In genomic region chr18:23226930-23227728, GRCh38 we compare ENCODE assay signal across 9 cellular contexts.
A peak's percentile ranks its signal among the peaks of the same experiment; 100 is the strongest.
DNase-seq lines count a peak whose midpoint lies in the region; FAIRE-seq and TF ChIP-seq lines count a peak whose summit lies in the region.
"Had no signal": no experiment of that assay in that cellular context is flagged by ENCODE, and none has a peak within 500 bp of the region (broad histone marks: within the 10 kb centered on the region; RNA-seq: fewer than 3 reads in every experiment).

No MANE protein-coding gene starts in this region.

- peaks cover 32% of the 10 kb centered on the region for H3K36me3 Mint-ChIP-seq in Caco-2 (ENCODE audit: insufficient read depth, unreplicated experiment)
- H3K36me3 Mint-ChIP-seq in osteocyte (ENCODE audit: unreplicated experiment), result peaks cover 15% of the 10 kb centered on the region
- H3K36me3 Mint-ChIP-seq: activated naive CD4-positive, alpha-beta T cell treated with anti-CD3 and anti-CD28 coated beads, Interleukin-2, amount 50 U/mL, for 24 hours had no signal

- DNase-seq in Caco-2 (no peak), Peyer's patch (no peak), fibroblast of lung (ENCODE audit: low read depth in 2 of 2) (peak; percentile 94 to 95), osteocyte (ENCODE audit: extremely low spot score, unreplicated experiment) (no peak), HTR-8/SVneo (ENCODE audit: insufficient read length, low spot score) (no peak), GF-D8 (lab: John Stamatoyannopoulos, UW) (no peak)
- no peak for DNase-seq in activated T-cell treated with anti-CD3 and anti-CD28 coated beads, Interleukin-2, amount 50 U/mL, for 48 hours
- DNase-seq in stimulated activated CD4-positive, alpha-beta T cell treated with anti-CD3 and anti-CD28 coated beads, Interleukin-2, amount 100 ng/mL, for 24 hours, result no peak

- no peaks in the 10 kb centered on the region for H4K20me1 ChIP-seq in fibroblast of lung (ENCODE audit: control insufficient read depth, extremely low read depth, insufficient read depth, low read length)

- no peaks in the 10 kb centered on the region for H3K79me2 ChIP-seq in fibroblast of lung (ENCODE audit: control insufficient read depth, insufficient read depth, low read length)

- H3K9me3 ChIP-seq in Caco-2 (no peaks in the 10 kb centered on the region), Peyer's patch (no peaks in the 10 kb centered on the region), fibroblast of lung (ENCODE audit: control insufficient read depth, insufficient read depth, low read depth, low read length) (no peaks in the 10 kb centered on the region)

- intact Hi-C loops in Caco-2 (cut with micrococcal nuclease; ENCODE audit: unreplicated experiment), result no loop called here

- H3K4me2 ChIP-seq in fibroblast of lung (ENCODE audit: extremely low read depth, insufficient read depth, low read length), result no peak overlapping the region

- no peak overlapping the region for H3K4me3 ChIP-seq in Caco-2 (ENCODE audit: low read depth, low read length)
- no peak overlapping the region for H3K4me3 ChIP-seq in Peyer's patch
- H3K4me3 ChIP-seq in fibroblast of lung (replicated peaks in 1 of 4; ENCODE audit: control extremely low read depth in 1 of 4, insufficient read depth in 1 of 4, low read depth in 3 of 4, low read length in 4 of 4), result no peak overlapping the region

- H3K27ac Mint-ChIP-seq in Caco-2 (ENCODE audit: unreplicated experiment), result peak overlapping the region; percentile 51
- peak overlapping the region; percentile 43 for H3K27ac Mint-ChIP-seq in osteocyte (ENCODE audit: unreplicated experiment)
- H3K27ac Mint-ChIP-seq: activated naive CD4-positive, alpha-beta T cell treated with anti-CD3 and anti-CD28 coated beads, Interleukin-2, amount 50 U/mL, for 24 hours had no signal

- H3K9me3 Mint-ChIP-seq in Caco-2 (ENCODE audit: unreplicated experiment) (no peaks in the 10 kb centered on the region), osteocyte (ENCODE audit: unreplicated experiment) (no peaks in the 10 kb centered on the region)
- H3K9me3 Mint-ChIP-seq: activated naive CD4-positive, alpha-beta T cell treated with anti-CD3 and anti-CD28 coated beads, Interleukin-2, amount 50 U/mL, for 24 hours had no signal

- H3K4me1 ChIP-seq in Caco-2 (peaks cover 18% of the 10 kb centered on the region), Peyer's patch (peaks cover 0 to 19% (median 10%) of the 10 kb centered on the region in 4 donors), fibroblast of lung (ENCODE audit: control insufficient read depth, extremely low read depth, insufficient read depth, low read length) (peaks cover 35% of the 10 kb centered on the region)

- H2AFZ ChIP-seq in fibroblast of lung (ENCODE audit: low read length), result no peak overlapping the region

- H3K27me3 ChIP-seq in Caco-2 (replicated peaks; ENCODE audit: control insufficient read depth, insufficient read depth, low read length) (no peaks in the 10 kb centered on the region), Peyer's patch (no peaks in the 10 kb centered on the region), fibroblast of lung (ENCODE audit: control insufficient read depth, insufficient read depth, low read length) (no peaks in the 10 kb centered on the region)

- H3K27me3 Mint-ChIP-seq in Caco-2 (ENCODE audit: insufficient read depth, unreplicated experiment), result no peaks in the 10 kb centered on the region
- H3K27me3 Mint-ChIP-seq in osteocyte (ENCODE audit: unreplicated experiment), result no peaks in the 10 kb centered on the region
- H3K27me3 Mint-ChIP-seq: activated naive CD4-positive, alpha-beta T cell treated with anti-CD3 and anti-CD28 coated beads, Interleukin-2, amount 50 U/mL, for 24 hours had no signal

- peaks cover 8% of the 10 kb centered on the region for H3K36me3 ChIP-seq in Caco-2 (ENCODE audit: control insufficient read depth, insufficient read depth, low read length)
- no peaks in the 10 kb centered on the region for H3K36me3 ChIP-seq in Peyer's patch
- no peaks in the 10 kb centered on the region for H3K36me3 ChIP-seq in fibroblast of lung (ENCODE audit: control insufficient read depth, insufficient read depth, low read length)

- H3K27ac ChIP-seq in Peyer's patch (peak overlapping the region in 3 of 4 donors; percentile 14 to 55 (median 46)), fibroblast of lung (ENCODE audit: insufficient read depth, low read length) (peak overlapping the region; percentile 78)

- no peak for TF ChIP-seq POLR2A in Peyer's patch (IDR thresholded peaks at IDR 0.05)

- no peak overlapping the region for H3K4me3 Mint-ChIP-seq in Caco-2 (ENCODE audit: unreplicated experiment)
- H3K4me3 Mint-ChIP-seq in osteocyte (ENCODE audit: unreplicated experiment), result no peak overlapping the region
- H3K4me3 Mint-ChIP-seq: activated naive CD4-positive, alpha-beta T cell treated with anti-CD3 and anti-CD28 coated beads, Interleukin-2, amount 50 U/mL, for 24 hours had no signal

- TF ChIP-seq CTCF in Caco-2 (IDR thresholded peaks at IDR 0.05; ENCODE audit: insufficient read depth in 1 of 2, low read depth in 1 of 2, low read length in 1 of 2, severe bottlenecking in 1 of 2, unreplicated experiment in 1 of 2) (no peak), Peyer's patch (IDR thresholded peaks at IDR 0.05) (no peak), fibroblast of lung (conservative IDR thresholded peaks at IDR 0.05 in 1 of 2, IDR thresholded peaks at IDR 0.05 in 1 of 2; ENCODE audit: low read depth in 1 of 2, low read length in 2 of 2) (no peak), osteocyte (IDR thresholded peaks at IDR 0.05) (no peak)

- H3K4me1 Mint-ChIP-seq in Caco-2 (ENCODE audit: low read depth, unreplicated experiment) (peaks cover 9% of the 10 kb centered on the region), osteocyte (ENCODE audit: unreplicated experiment) (peaks cover 73% of the 10 kb centered on the region)

- CTCF ChIA-PET in Caco-2 (lab: Charles Lee), result interaction anchor here (0.5 to 1.0 kb wide), 2 partner anchors 115 to 282 kb away, joined by 3 to 5 read pairs; no protein-coding TSS in a partner anchor

- BruUV-seq in Caco-2 (replicated peaks; lab: Mats Ljungman, UMichigan), result no TSS peak

- POLR2A ChIA-PET in Caco-2 (lab: Charles Lee), result no interaction called here

- H3K9ac ChIP-seq in fibroblast of lung (ENCODE audit: insufficient read depth, low read length), result no peak overlapping the region

- no peak for FAIRE-seq in HTR-8/SVneo (lab: Jason Lieb, UNC)

Comparison
In these comparisons a context has a peak if more than half of its experiments do, and no peak if none do; other contexts are left out.
1. DNase-seq: peak in fibroblast of lung (2 of 2); none in Caco-2 (0 of 2), Peyer's patch (0 of 3), osteocyte (single experiment), HTR-8/SVneo (single experiment), activated T-cell treated with anti-CD3 and anti-CD28 coated beads, Interleukin-2, amount 50 U/mL, for 48 hours (0 of 2), GF-D8 (single experiment) and stimulated activated CD4-positive, alpha-beta T cell treated with anti-CD3 and anti-CD28 coated beads, Interleukin-2, amount 100 ng/mL, for 24 hours (0 of 2).